ENCODE assay signal across 8 cellular contexts in genomic region chr16:85027349-85027967, GRCh38. TPM values are rescaled to one million over a fixed set of nuclear protein-coding genes. Genes with fewer than 3 reads are reported as not detected.
DNase-seq lines count a peak whose midpoint lies in the region; ATAC-seq and TF ChIP-seq lines count a peak whose summit lies in the region.

A gene with protein sequence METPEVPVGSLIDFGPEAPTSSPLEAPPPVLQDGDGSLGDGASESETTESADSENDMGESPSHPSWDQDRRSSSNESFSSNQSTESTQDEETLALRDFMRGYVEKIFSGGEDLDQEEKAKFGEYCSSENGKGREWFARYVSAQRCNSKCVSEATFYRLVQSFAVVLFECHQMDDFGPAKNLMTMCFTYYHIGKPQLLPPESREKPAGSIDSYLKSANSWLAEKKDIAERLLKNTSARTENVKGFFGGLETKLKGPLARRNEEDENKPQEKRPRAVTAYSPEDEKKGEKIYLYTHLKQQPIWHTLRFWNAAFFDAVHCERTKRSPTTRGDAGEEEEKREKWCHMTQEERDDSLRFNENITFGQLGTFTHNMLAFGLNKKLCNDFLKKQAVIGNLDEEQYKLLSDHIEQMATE (plus strand): TSS chr16:85027795. CDS start chr16:85067072, 39,277 bp downstream.

- peak within 1 kb of the TSS; percentile 81 to 100 (median 98) for H3K4me2 ChIP-seq in BLaER1 treated with 17β-estradiol and CSF1 and Interleukin-3, amounts not matched to agents 10 nM and 100 nM

- H4K20me1 ChIP-seq in BLaER1 treated with 17β-estradiol and CSF1 and Interleukin-3, amounts not matched to agents 10 nM and 100 nM = peaks cover 0 to 21% (median 0%) of the 10 kb centered on the region in 11 experiments; a peak in 4 of 22 replicates

- ATAC-seq in HG03442 (IDR thresholded peaks at IDR 0.05; ENCODE audit: unreplicated experiment) = peak; percentile 71

- under 1% methylated on average over 59 of the region's 59 CpGs for WGBS in liver

- H3K27ac ChIP-seq in BLaER1 treated with 17β-estradiol and CSF1 and Interleukin-3, amounts not matched to agents 10 nM and 100 nM = peak within 1 kb of the TSS; percentile 61 to 89 (median 83); a peak in 21 of 22 replicates
- peak within 1 kb of the TSS; percentile 2 to 83 for H3K27ac ChIP-seq in liver (ENCODE audit: low read depth in 1 of 2, low read length in 2 of 2)

- peak; percentile 93 for DNase-seq in GM19238 (ENCODE audit: insufficient read length, low spot score)
- peak; percentile 55 to 91 for DNase-seq in NCI-H526 (lab: John Stamatoyannopoulos, UW)
- peak; percentile 95 for DNase-seq in activated CD4-positive, alpha-beta T cell treated with anti-CD3 and anti-CD28 coated beads, Interleukin-2, amount 50 U/mL, for 1 hour
- peak; percentile 86 for DNase-seq in dedifferentiated amniotic fluid mesenchymal stem cell (ENCODE audit: extremely low spot score)
- peak; percentile 97 for DNase-seq in stimulated activated CD4-positive, alpha-beta T cell treated with anti-CD3 and anti-CD28 coated beads, Interleukin-4, amount 100 ng/mL, for 1 hour

- peaks cover 49 to 85% (median 71%) of the 10 kb centered on the region in 10 experiments for H3K4me1 ChIP-seq in BLaER1 treated with 17β-estradiol and CSF1 and Interleukin-3, amounts not matched to agents 10 nM and 100 nM
- H3K4me1 ChIP-seq in liver (ENCODE audit: control insufficient read depth in 4 of 4, insufficient read depth in 4 of 4, low read length in 3 of 4) = peaks cover 0 to 15% (median 9%) of the 10 kb centered on the region in 4 donors

- peaks cover 0 to 18% (median 10%) of the 10 kb centered on the region in 11 experiments; a peak in 11 of 22 replicates for H3K36me3 ChIP-seq in BLaER1 treated with 17β-estradiol and CSF1 and Interleukin-3, amounts not matched to agents 10 nM and 100 nM
- no peaks in the 10 kb centered on the region for H3K36me3 ChIP-seq in liver (ENCODE audit: control insufficient read depth in 4 of 4, insufficient read depth in 3 of 4, low read depth in 1 of 4, low read length in 3 of 4)

- H3K27me3 ChIP-seq in BLaER1 treated with 17β-estradiol and CSF1 and Interleukin-3, amounts not matched to agents 10 nM and 100 nM = peaks cover 0 to 28% (median 13%) of the 10 kb centered on the region in 11 experiments; a peak in 16 of 22 replicates
- no peaks in the 10 kb centered on the region for H3K27me3 ChIP-seq in liver (ENCODE audit: control insufficient read depth in 4 of 4, insufficient read depth in 4 of 4, low read length in 3 of 4)

- TF ChIP-seq CTCF in liver (IDR thresholded peaks at IDR 0.05; ENCODE audit: low read depth, low read length, missing input control) = no peak

- H3K4me3 ChIP-seq in BLaER1 treated with 17β-estradiol and CSF1 and Interleukin-3, amounts not matched to agents 10 nM and 100 nM = peak within 1 kb of the TSS; percentile 57 to 85 (median 74)
- H3K4me3 ChIP-seq in liver (ENCODE audit: low read depth in 1 of 3, low read length in 3 of 3) = peak within 1 kb of the TSS; percentile 59 to 92 (median 92)

- peak; percentile 39 to 49 for TF ChIP-seq RAD21 in liver (IDR thresholded peaks at IDR 0.05)

- peak within 1 kb of the TSS; percentile 80 to 86 (median 83) for H3K9ac ChIP-seq in BLaER1 treated with 17β-estradiol and CSF1 and Interleukin-3, amounts not matched to agents 10 nM and 100 nM
- H3K9ac ChIP-seq in liver (ENCODE audit: low read depth in 1 of 2, low read length in 2 of 2) = peak within 1 kb of the TSS; percentile 62 to 97

- peaks cover 0 to 4% (median 0%) of the 10 kb centered on the region in 11 experiments; a peak in 1 of 22 replicates for H3K9me3 ChIP-seq in BLaER1 treated with 17β-estradiol and CSF1 and Interleukin-3, amounts not matched to agents 10 nM and 100 nM (replicated peaks in 1 of 11)
- no peaks in the 10 kb centered on the region for H3K9me3 ChIP-seq in liver (ENCODE audit: control insufficient read depth in 4 of 4, low read length in 3 of 4)

TF ChIP-seq in liver, 16 proteins besides CTCF, POLR2A, EP300 and RAD21:
- TF ChIP-seq SP1 (IDR thresholded peaks at IDR 0.05) (peak; percentile 29), HNF4A (conservative IDR thresholded peaks at IDR 0.05) (no peak), EGR1 (IDR thresholded peaks at IDR 0.05; ENCODE audit: low read depth in 2 of 2) (peak in 1 of 2 donors; percentile 71), REST (IDR thresholded peaks at IDR 0.05) (no peak), NR2F2 (IDR thresholded peaks at IDR 0.05) (no peak), YY1 (IDR thresholded peaks at IDR 0.05) (peak; percentile 21), FOXA1 (IDR thresholded peaks at IDR 0.05) (no peak), HNF4G (IDR thresholded peaks at IDR 0.05) (no peak), JUND (IDR thresholded peaks at IDR 0.05) (no peak), ATF3 (IDR thresholded peaks at IDR 0.05) (no peak), RXRA (IDR thresholded peaks at IDR 0.05) (no peak)
- TF ChIP-seq, protein P1, sequence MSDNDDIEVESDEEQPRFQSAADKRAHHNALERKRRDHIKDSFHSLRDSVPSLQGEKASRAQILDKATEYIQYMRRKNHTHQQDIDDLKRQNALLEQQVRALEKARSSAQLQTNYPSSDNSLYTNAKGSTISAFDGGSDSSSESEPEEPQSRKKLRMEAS (IDR thresholded peaks at IDR 0.05) = no peak

RNA-seq across cellular contexts. Expression of the gene that starts here (rescaled TPM):
- 1 to 10 TPM; 3.9 to 5.9 TPM for total RNA-seq in liver
- 1 to 10 TPM; 1.5 to 1.8 TPM for polyA plus RNA-seq in liver

Comparison
In these comparisons a context has a peak if more than half of its experiments do, and no peak if none do; other contexts are left out.
1. Peak in every context shown above with its lines: DNase-seq, ATAC-seq, H3K4me3 ChIP-seq and H3K27ac ChIP-seq.